In the genomic region with DNA sequence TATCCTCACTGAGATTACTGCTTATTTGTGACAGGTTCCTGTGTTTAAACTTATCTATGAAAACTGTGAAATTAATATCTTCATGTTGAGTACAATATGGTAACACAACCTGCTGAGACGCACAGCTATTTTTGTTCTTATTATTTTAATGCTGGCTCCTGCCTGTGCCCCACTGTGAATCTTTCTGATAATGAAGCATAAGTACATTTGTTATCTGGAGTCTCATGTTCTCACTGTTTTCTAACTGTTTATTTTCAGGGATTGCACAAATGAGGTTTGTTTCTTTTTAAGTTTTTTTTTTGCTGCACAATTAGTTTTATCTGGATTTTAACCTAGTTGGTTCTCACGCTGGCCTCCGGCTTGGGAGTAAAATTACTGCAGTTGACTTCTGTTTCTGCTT, we compare ENCODE assay signal across 16 cellular contexts.
"Had no signal": no experiment of that assay in that cellular context is flagged by ENCODE, and none has a peak within 500 bp of the region (broad histone marks: within the 10 kb centered on the region; RNA-seq: fewer than 3 reads in every experiment).

No MANE protein-coding gene starts in this region.

- ATAC-seq: foreskin keratinocyte had no signal

- H3K27ac Mint-ChIP-seq: mesothelial cell of epicardium, neural progenitor cell had no signal

- H3K4me1 Mint-ChIP-seq: mesothelial cell of epicardium had no signal

- H3K9me3 Mint-ChIP-seq: mesothelial cell of epicardium, neural progenitor cell had no signal

- H3K4me3 Mint-ChIP-seq: mesothelial cell of epicardium, neural progenitor cell had no signal

- H3K36me3 Mint-ChIP-seq: mesothelial cell of epicardium, neural progenitor cell had no signal

- DNase-seq: activated CD4-positive, CD25-positive, alpha-beta regulatory T cell treated with anti-CD3 and anti-CD28 coated beads, Interleukin-2, amount 50 U/mL, for 72 hours; activated gamma-delta T cell; anterior cingulate cortex; brain microvascular endothelial cell; cerebellar nuclear complex; effector memory CD4-positive, alpha-beta T cell; foreskin keratinocyte; glutamatergic neuron; ovary; stimulated activated CD4-positive, alpha-beta T cell treated with anti-CD3 and anti-CD28 coated beads, Interleukin-12 subunit alpha, Interleukin-12 subunit beta, amount 100 ng/mL, for 4 hours; stimulated activated CD4-positive, alpha-beta T cell treated with anti-CD3 and anti-CD28 coated beads, Interleukin-2, amount 100 ng/mL, for 24 hours; stomach; testis; upper lobe of left lung had no signal
